9 cellular contexts compared by ENCODE assay signal in genomic region chr12:41932028-41932427, GRCh38.
DNase-seq lines count a peak whose midpoint lies in the region; ATAC-seq lines count a peak whose summit lies in the region.
"Had no signal": no experiment of that assay in that cellular context is flagged by ENCODE, and none has a peak within 500 bp of the region (broad histone marks: within the 10 kb centered on the region; RNA-seq: fewer than 3 reads in every experiment).

No MANE protein-coding gene starts in this region.

- no peaks in the 10 kb centered on the region for H3K36me3 Mint-ChIP-seq in immature natural killer cell
- H3K36me3 Mint-ChIP-seq: activated naive CD8-positive, alpha-beta T cell had no signal

- peak; percentile 5 for ATAC-seq in GM18909 (IDR thresholded peaks at IDR 0.05; ENCODE audit: poor library complexity, unreplicated experiment)
- no peak for ATAC-seq in HG03457 (IDR thresholded peaks at IDR 0.05; ENCODE audit: unreplicated experiment)

- H3K27ac ChIP-seq in skin epidermis = peak overlapping the region in 11 of 21 experiments; percentile 3 to 72 (median 59)

- H3K9me3 Mint-ChIP-seq in immature natural killer cell = no peaks in the 10 kb centered on the region

- peaks cover 11% of the 10 kb centered on the region for H3K4me1 ChIP-seq in adipocyte (ENCODE audit: control insufficient read depth, insufficient read depth, low read length)

- peak overlapping the region; percentile 80 for H3K4me3 ChIP-seq in adipocyte (ENCODE audit: low read length)
- peak overlapping the region; percentile 25 to 50 (median 31) for H3K4me3 ChIP-seq in skin epidermis

- peak overlapping the region; percentile 65 to 94 (median 81) for H3K4me3 Mint-ChIP-seq in immature natural killer cell

- no peaks in the 10 kb centered on the region for H3K36me3 ChIP-seq in adipocyte (ENCODE audit: control insufficient read depth, insufficient read depth, low read length, severe bottlenecking)

- H3K27me3 Mint-ChIP-seq in immature natural killer cell (ENCODE audit: low read depth in 3 of 3) = peaks cover under 1 to 13% (median 6%) of the 10 kb centered on the region in 3 donors

- no peak for DNase-seq in adipocyte (ENCODE audit: low read depth)
- no peak for DNase-seq in immature natural killer cell
- DNase-seq in Kasumi-1 (lab: John Stamatoyannopoulos, UW) = no peak
- no peak for DNase-seq in DMS53 (lab: John Stamatoyannopoulos, UW)
- no peak for DNase-seq in CD1c-positive myeloid dendritic cell (ENCODE audit: extremely low spot score)

- no peaks in the 10 kb centered on the region for H3K9me3 ChIP-seq in adipocyte (ENCODE audit: control insufficient read depth, low read length)

- no peak overlapping the region for H3K27ac Mint-ChIP-seq in immature natural killer cell
- H3K27ac Mint-ChIP-seq: activated naive CD8-positive, alpha-beta T cell had no signal

- H3K4me1 Mint-ChIP-seq in immature natural killer cell = peaks cover 22 to 34% of the 10 kb centered on the region in 2 donors

- H3K9ac ChIP-seq in adipocyte (ENCODE audit: low read length) = peak overlapping the region; percentile 64

- H3K27me3 ChIP-seq in adipocyte (replicated peaks; ENCODE audit: control insufficient read depth, insufficient read depth, low read length) = no peaks in the 10 kb centered on the region
